In genomic region chr12:124939428-124940142, GRCh38 we compare ENCODE assay signal across 8 cellular contexts. TPM values are rescaled to one million over a fixed set of nuclear protein-coding genes. Genes with fewer than 3 reads are reported as not detected.
DNase-seq lines count a peak whose midpoint lies in the region; ATAC-seq and TF ChIP-seq lines count a peak whose summit lies in the region.

No MANE protein-coding gene starts in this region.

- no peaks in the 10 kb centered on the region for H3K9me3 Mint-ChIP-seq in activated naive CD4-positive, alpha-beta T cell treated with anti-CD3 and anti-CD28 coated beads for 36 hours

- peak in 2 of 9 donors; percentile 6 to 9 for TF ChIP-seq CTCF in heart right ventricle (IDR thresholded peaks at IDR 0.05)

- H3K9me3 ChIP-seq in HAP-1 (no peaks in the 10 kb centered on the region), heart right ventricle (no peaks in the 10 kb centered on the region)

- H3K27ac Mint-ChIP-seq in activated naive CD4-positive, alpha-beta T cell treated with anti-CD3 and anti-CD28 coated beads for 36 hours = no peak overlapping the region

- intact Hi-C loops in activated naive CD4-positive, alpha-beta T cell treated with anti-CD3 and anti-CD28 coated beads for 36 hours (cut with micrococcal nuclease) = loop anchor here (1.0 to 5.0 kb wide), 8 partner anchors 12 to 1862 kb away; partner anchors contain the start of genes BRI3BP, DHX37 and SCARB1
- intact Hi-C loops in heart right ventricle (cut with DNase I) = loop anchor here in 7 of 10 donors (1.0 to 5.0 kb wide), 7 partner anchors 11 to 33 kb away; no protein-coding TSS in a partner anchor

- H3K27me3 Mint-ChIP-seq in activated naive CD4-positive, alpha-beta T cell treated with anti-CD3 and anti-CD28 coated beads for 36 hours (ENCODE audit: low read depth) = no peaks in the 10 kb centered on the region

- peaks cover 8% of the 10 kb centered on the region for H3K4me1 Mint-ChIP-seq in activated naive CD4-positive, alpha-beta T cell treated with anti-CD3 and anti-CD28 coated beads for 36 hours (ENCODE audit: low read depth)

- CTCF ChIA-PET in activated naive CD4-positive, alpha-beta T cell treated with anti-CD3 and anti-CD28 coated beads for 36 hours (lab: Charles Lee) = interaction anchor here (0.6 to 6.5 kb wide), 18 partner anchors 9 to 229 kb away, joined by 3 to 113 read pairs (median 6); partner anchors contain the start of genes BRI3BP and UBC

- H3K4me3 Mint-ChIP-seq in activated naive CD4-positive, alpha-beta T cell treated with anti-CD3 and anti-CD28 coated beads for 36 hours = no peak overlapping the region

- H3K4me1 ChIP-seq in HAP-1 = peaks cover 17% of the 10 kb centered on the region
- H3K4me1 ChIP-seq in heart right ventricle = peaks cover 5 to 47% (median 30%) of the 10 kb centered on the region in 9 donors

- H3K27me3 ChIP-seq in HAP-1 (ENCODE audit: low read depth) (no peaks in the 10 kb centered on the region), heart right ventricle (no peaks in the 10 kb centered on the region)

- 0% methylated on average over 35 of the region's 35 CpGs for WGBS in heart right ventricle, 2 donors

- H3K36me3 Mint-ChIP-seq in activated naive CD4-positive, alpha-beta T cell treated with anti-CD3 and anti-CD28 coated beads for 36 hours (ENCODE audit: low read depth) = peaks cover 2% of the 10 kb centered on the region

- H3K36me3 ChIP-seq in HAP-1 (replicated peaks) = no peaks in the 10 kb centered on the region
- H3K36me3 ChIP-seq in heart right ventricle = peaks cover 0 to 9% (median 0%) of the 10 kb centered on the region in 9 donors

- in situ Hi-C loops in HAP-1 (cut with MboI; ENCODE audit: low sequenced_read_pairs) = no loop called here

- H3K4me3 ChIP-seq in HAP-1 = peak overlapping the region; percentile 38
- H3K4me3 ChIP-seq in heart right ventricle = peak overlapping the region; percentile 9 to 66 (median 54)

- peak overlapping the region; percentile 66 to 95 (median 87) for H3K27ac ChIP-seq in heart right ventricle

- ATAC-seq in heart right ventricle = peak; percentile 82 to 91 (median 88)

- DNase-seq in EL (peak; percentile 97), HAP-1 (ENCODE audit: low spot score in 2 of 2) (peak; percentile 94 to 98), NCI-H226 (peak; percentile 89), heart right ventricle (peak; percentile 85 to 89), putamen (ENCODE audit: low spot score) (peak; percentile 96), DMS79 (lab: John Stamatoyannopoulos, UW) (no peak), NCI-H1930 (lab: John Stamatoyannopoulos, UW) (no peak)
- peak; percentile 94 for DNase-seq in activated naive CD4-positive, alpha-beta T cell treated with anti-CD3 and anti-CD28 coated beads for 36 hours

RNA-seq across cellular contexts. Expression of gene UBC, which starts 25.1 kb away (rescaled TPM):
- total RNA-seq in activated naive CD4-positive, alpha-beta T cell treated with anti-CD3 and anti-CD28 coated beads for 36 hours = 1,000 to 10,000 TPM; 1,036 to 1,066 TPM
- 1,000 to 10,000 TPM; 1,161 to 1,913 (median 1,447) TPM for total RNA-seq in heart right ventricle
- 1,000 to 10,000 TPM; 1,225 to 1,619 TPM for polyA plus RNA-seq in heart right ventricle

RNA-seq across cellular contexts. Expression of gene DHX37, which starts 49.3 kb away (rescaled TPM):
- 10 to 100 TPM; 21.7 to 23.0 TPM for total RNA-seq in activated naive CD4-positive, alpha-beta T cell treated with anti-CD3 and anti-CD28 coated beads for 36 hours
- total RNA-seq in heart right ventricle = 10 to 100 TPM in 1 of 10 donors, 1 to 10 TPM in 9; 4.2 to 13.3 (median 5.9) TPM
- 1 to 10 TPM; 3.7 to 9.3 TPM for polyA plus RNA-seq in heart right ventricle

RNA-seq across cellular contexts. Expression of gene BRI3BP, which starts 53.9 kb away (rescaled TPM):
- total RNA-seq in activated naive CD4-positive, alpha-beta T cell treated with anti-CD3 and anti-CD28 coated beads for 36 hours = 10 to 100 TPM; 19.4 to 19.6 TPM
- total RNA-seq in heart right ventricle = 1 to 10 TPM; 3.2 to 4.9 (median 3.9) TPM
- 1 to 10 TPM; 1.3 to 1.5 TPM for polyA plus RNA-seq in heart right ventricle

Comparison
In these comparisons a context has a peak if more than half of its experiments do, and no peak if none do; other contexts are left out.
1. DNase-seq: peak in EL (single experiment), HAP-1 (2 of 2), NCI-H226 (single experiment), activated naive CD4-positive, alpha-beta T cell treated with anti-CD3 and anti-CD28 coated beads for 36 hours (single experiment), heart right ventricle (2 of 2) and putamen (single experiment); none in DMS79 (single experiment) and NCI-H1930 (0 of 2).